Comparison of ENCODE assay signal across 25 cellular contexts in the genomic region with DNA sequence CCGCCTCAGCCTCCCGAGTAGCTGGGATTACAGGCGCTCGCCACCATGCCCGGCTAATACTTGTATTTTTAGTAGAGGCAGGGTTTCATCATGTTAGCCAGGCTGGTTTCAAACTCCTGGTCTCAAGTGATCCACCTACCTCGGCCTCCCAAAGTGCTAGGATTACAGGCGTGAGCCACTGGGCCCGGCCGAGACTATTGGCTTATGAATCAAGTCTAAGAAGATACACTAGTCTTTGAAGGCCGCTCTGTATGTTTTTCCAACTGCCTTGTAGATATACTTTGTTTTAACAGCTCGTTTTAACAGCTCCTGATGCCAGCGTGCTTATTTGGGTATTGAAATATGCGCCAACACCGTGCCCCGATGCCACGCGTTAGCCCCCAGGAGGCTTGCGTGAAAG.
DNase-seq lines count a peak whose midpoint lies in the region; ATAC-seq and TF ChIP-seq lines count a peak whose summit lies in the region.
"Had no signal": no experiment of that assay in that cellular context is flagged by ENCODE, and none has a peak within 500 bp of the region (broad histone marks: within the 10 kb centered on the region; RNA-seq: fewer than 3 reads in every experiment).

No MANE protein-coding gene starts in this region.

- no peaks in the 10 kb centered on the region for H3K79me2 ChIP-seq in H9 (ENCODE audit: insufficient read depth, low read length)

- CTCF ChIA-PET in Caco-2 (lab: Charles Lee), result interaction anchor here (0.6 kb wide), 1 partner anchor 322 kb away, joined by 4 read pairs; no protein-coding TSS in a partner anchor

- POLR2A ChIA-PET in Caco-2 (lab: Charles Lee), result no interaction called here

- H3K27me3 ChIP-seq in Caco-2 (replicated peaks; ENCODE audit: control insufficient read depth, insufficient read depth, low read length) (no peaks in the 10 kb centered on the region), H9 (ENCODE audit: insufficient read depth, low read length) (no peaks in the 10 kb centered on the region)

- H3K36me3 Mint-ChIP-seq in Caco-2 (ENCODE audit: insufficient read depth, unreplicated experiment), result peaks cover 57% of the 10 kb centered on the region
- H3K36me3 Mint-ChIP-seq in H9 (ENCODE audit: insufficient read depth in 1 of 3, low read depth in 3 of 3), result peaks cover 2 to 14% (median 8%) of the 10 kb centered on the region in 3 experiments; a peak in 5 of 7 replicates
- peaks cover 54% of the 10 kb centered on the region for H3K36me3 Mint-ChIP-seq in nephron progenitor cell (ENCODE audit: low read depth)

- no TSS peak for BruUV-seq in Caco-2 (replicated peaks; lab: Mats Ljungman, UMichigan)

- H3K9me3 ChIP-seq in Caco-2 (no peaks in the 10 kb centered on the region), H9 (ENCODE audit: control insufficient read depth, low read depth, low read length) (no peaks in the 10 kb centered on the region), SK-N-MC (ENCODE audit: low read depth, low read length) (no peaks in the 10 kb centered on the region)
- H3K9me3 ChIP-seq: SK-N-SH had no signal

- no peak overlapping the region for H3K56ac ChIP-seq in H9 (ENCODE audit: insufficient read length, low read depth, low read length)

- H3T11ph ChIP-seq in H9 (ENCODE audit: low read length), result no peak overlapping the region

- H3K23ac ChIP-seq in H9 (ENCODE audit: insufficient read length, low read depth, low read length), result no peak overlapping the region

- no peak overlapping the region for H2BK5ac ChIP-seq in H9 (ENCODE audit: insufficient read length, low read length)

- H3K36me3 ChIP-seq in Caco-2 (ENCODE audit: control insufficient read depth, insufficient read depth, low read length) (no peaks in the 10 kb centered on the region), SK-N-MC (ENCODE audit: insufficient read depth, low read length) (no peaks in the 10 kb centered on the region)

- H3K9ac ChIP-seq in H9 (ENCODE audit: extremely low read depth, insufficient read length, low read length) (no peak overlapping the region), SK-N-MC (ENCODE audit: insufficient read length) (no peak overlapping the region)
- H3K9ac ChIP-seq: KMS-11, SK-N-SH had no signal

- H4K91ac ChIP-seq in H9 (ENCODE audit: insufficient read length, low read depth, low read length), result no peak overlapping the region

- peaks cover 27% of the 10 kb centered on the region for H3K4me1 ChIP-seq in Caco-2
- peaks cover 11% of the 10 kb centered on the region; the same call in 1 of the 2 replicates for H3K4me1 ChIP-seq in H9 (ENCODE audit: insufficient read depth, low read length)

- no peak overlapping the region for H3K4me2 ChIP-seq in H9 (ENCODE audit: insufficient read depth, insufficient read length, low read length)
- H3K4me2 ChIP-seq: KMS-11, SK-N-SH had no signal

- intact Hi-C loops in Caco-2 (cut with micrococcal nuclease; ENCODE audit: unreplicated experiment), result no loop called here

- H3K4ac ChIP-seq in H9 (ENCODE audit: low read depth, low read length), result no peak overlapping the region

- H3K79me1 ChIP-seq in H9 (ENCODE audit: insufficient read depth, low read depth, low read length, poor library complexity, severe bottlenecking), result no peaks in the 10 kb centered on the region

- H3K27me3 Mint-ChIP-seq in Caco-2 (ENCODE audit: insufficient read depth, unreplicated experiment) (no peaks in the 10 kb centered on the region), H9 (ENCODE audit: low read depth) (no peaks in the 10 kb centered on the region), nephron progenitor cell (ENCODE audit: low read depth, poor library complexity) (peaks cover 8% of the 10 kb centered on the region)

- TF ChIP-seq CTCF in Caco-2 (IDR thresholded peaks at IDR 0.05; ENCODE audit: insufficient read depth in 1 of 2, low read depth in 1 of 2, low read length in 1 of 2, severe bottlenecking in 1 of 2, unreplicated experiment in 1 of 2) (no peak), H9 (conservative IDR thresholded peaks at IDR 0.05) (no peak), nephron progenitor cell (IDR thresholded peaks at IDR 0.05) (no peak)

- H3K4me3 Mint-ChIP-seq in Caco-2 (ENCODE audit: unreplicated experiment), result no peak overlapping the region
- H3K4me3 Mint-ChIP-seq in H9, result no peak overlapping the region
- H3K4me3 Mint-ChIP-seq in nephron progenitor cell, result no peak overlapping the region
- H3K4me3 Mint-ChIP-seq: CD8-positive, alpha-beta T cell; T-helper 1 cell treated with Interleukin-12 subunit alpha and Interleukin-12 subunit beta and Interleukin-4 antibody, amounts not matched to agents 30 μg/mL and 1 μg/mL, for 36 hours had no signal

- H2BK15ac ChIP-seq in H9 (ENCODE audit: low read depth, low read length), result no peak overlapping the region

- no peak overlapping the region for H2AK5ac ChIP-seq in H9 (ENCODE audit: insufficient read length, low read length)

- no peaks in the 10 kb centered on the region for H4K20me1 ChIP-seq in H9 (ENCODE audit: control insufficient read depth, insufficient read depth, insufficient read length)

- no peak for ATAC-seq in GM21360 (IDR thresholded peaks at IDR 0.05; ENCODE audit: unreplicated experiment)
- ATAC-seq: CD8-positive, alpha-beta T cell; Panc1 had no signal

- H2BK12ac ChIP-seq in H9 (ENCODE audit: insufficient read length, low read depth, low read length), result no peak overlapping the region

- no peaks in the 10 kb centered on the region for H3K23me2 ChIP-seq in H9 (ENCODE audit: insufficient read length, low read depth, low read length, poor library complexity, severe bottlenecking)

- H3K27ac Mint-ChIP-seq in Caco-2 (ENCODE audit: unreplicated experiment) (peak overlapping the region; percentile 13), H9 (peak overlapping the region in 2 of 3 experiments; percentile 13 to 93; a peak in 3 of 7 replicates), nephron progenitor cell (peak overlapping the region; percentile 81)
- H3K27ac Mint-ChIP-seq: CD8-positive, alpha-beta T cell; T-helper 1 cell treated with Interleukin-12 subunit alpha and Interleukin-12 subunit beta and Interleukin-4 antibody, amounts not matched to agents 30 μg/mL and 1 μg/mL, for 36 hours had no signal

- H3K14ac ChIP-seq in H9 (ENCODE audit: insufficient read depth, low read length), result no peak overlapping the region

- H2BK120ac ChIP-seq in H9 (ENCODE audit: low read depth, low read length, poor library complexity, severe bottlenecking), result no peak overlapping the region

- H2AFZ ChIP-seq in H9 (ENCODE audit: low read length), result no peak overlapping the region

- H3K4me3 ChIP-seq in Caco-2 (ENCODE audit: low read depth, low read length), result no peak overlapping the region
- H3K4me3 ChIP-seq in SK-N-MC, result peak overlapping the region; percentile 37

- H3K4me1 Mint-ChIP-seq in Caco-2 (ENCODE audit: low read depth, unreplicated experiment) (peaks cover 27% of the 10 kb centered on the region), H9 (peaks cover 16 to 29% of the 10 kb centered on the region in 2 experiments), nephron progenitor cell (peaks cover 27% of the 10 kb centered on the region)

- H4K5ac ChIP-seq in H9 (ENCODE audit: insufficient read length, low read depth, low read length), result no peak overlapping the region

- H4K8ac ChIP-seq in H9 (replicated peaks; ENCODE audit: insufficient read length, low read depth, low read length), result no peak overlapping the region

- WGBS in H9 (ENCODE audit: extremely low coverage, insufficient read length, low lambda C conversion rate), result no CpG with 5 or more reads among the region's 18 CpGs

- no peak overlapping the region for H2BK20ac ChIP-seq in H9 (ENCODE audit: low read depth, low read length, poor library complexity, severe bottlenecking)

- DNase-seq in Caco-2 (no peak), H9 (no peak), SK-N-MC (ENCODE audit: low read depth, low spot score) (no peak), nephron progenitor cell (no peak), NCI-H1436 treated with DMSO at 0.1 percent for 48 hours (lab: John Stamatoyannopoulos, UW) (no peak), midbrain (lab: John Stamatoyannopoulos, UW) (no peak)
- DNase-seq: C1 segment of cervical spinal cord; CD8-positive, alpha-beta T cell; DMS79 treated with DMSO at 0.1 percent for 48 hours; GF-D8; H7; IMR-90; NCI-H1092; NCI-H1417 treated with DMSO at 0.1 percent for 48 hours; NCI-H187; NCI-H2081 treated with DMSO at 0.1 percent for 48 hours; NCI-H2171; NCI-H510A; SIG-M5; SK-N-SH; SW 1271 had no signal

- H3K18ac ChIP-seq in H9 (ENCODE audit: insufficient read length, low read depth, low read length), result no peak overlapping the region

- no peak overlapping the region for H3K27ac ChIP-seq in H9 (ENCODE audit: insufficient read length, low read depth, low read length)
- H3K27ac ChIP-seq in SK-N-MC, result peak overlapping the region; percentile 16; the same call in 1 of the 2 replicates
- H3K27ac ChIP-seq: KMS-11 had no signal

- no peaks in the 10 kb centered on the region for H3K9me3 Mint-ChIP-seq in Caco-2 (ENCODE audit: unreplicated experiment)
- no peaks in the 10 kb centered on the region for H3K9me3 Mint-ChIP-seq in H9
- no peaks in the 10 kb centered on the region for H3K9me3 Mint-ChIP-seq in nephron progenitor cell
- H3K9me3 Mint-ChIP-seq: CD8-positive, alpha-beta T cell; T-helper 1 cell treated with Interleukin-12 subunit alpha and Interleukin-12 subunit beta and Interleukin-4 antibody, amounts not matched to agents 30 μg/mL and 1 μg/mL, for 36 hours had no signal

Comparison
In these comparisons a context has a peak if more than half of its experiments do, and no peak if none do; other contexts are left out.
1. H3K27ac Mint-ChIP-seq: peak in every context shown above with its lines; median percentile 81 in nephron progenitor cell; 53 in H9; 13 in Caco-2.